Comparison of ENCODE assay signal across 15 cellular contexts in the genomic region with DNA sequence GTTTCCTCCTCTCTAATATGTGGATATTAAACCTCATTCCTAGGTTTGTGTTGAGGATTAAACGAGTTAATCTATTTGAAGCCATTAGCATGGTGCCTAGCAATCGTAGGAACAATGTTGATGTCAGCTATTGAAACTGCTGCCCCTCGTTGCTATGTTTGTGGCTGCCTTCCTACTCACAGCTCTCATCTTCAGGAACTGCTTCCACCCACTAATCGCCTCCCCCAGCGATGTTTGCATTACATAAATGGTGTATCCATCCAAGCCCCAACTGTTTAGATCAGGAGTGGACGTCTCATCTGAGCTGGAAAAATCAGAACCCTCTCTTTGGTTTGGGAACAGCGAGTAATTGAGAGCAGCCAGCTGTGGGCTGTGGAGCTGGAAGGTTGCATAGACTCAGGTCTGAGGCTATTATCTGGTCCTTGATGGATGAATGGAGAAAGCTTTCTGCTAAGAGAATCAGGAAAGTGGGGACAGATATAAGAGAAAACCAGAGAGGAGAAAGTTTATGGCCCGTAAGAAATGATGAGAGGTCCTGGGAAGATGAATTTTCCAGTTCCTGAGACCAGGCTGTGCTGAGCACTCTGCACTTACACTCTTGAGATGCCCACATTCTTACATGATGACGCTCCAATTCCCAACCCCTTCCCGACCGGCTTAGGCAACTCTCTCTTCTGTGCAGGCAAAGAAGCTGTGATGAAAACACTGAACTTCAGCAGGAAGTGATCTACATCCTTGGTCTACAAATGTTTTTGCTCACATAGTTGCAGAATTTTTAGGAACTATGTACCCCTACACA.
DNase-seq lines count a peak whose midpoint lies in the region; ATAC-seq and TF ChIP-seq lines count a peak whose summit lies in the region.
"Had no signal": no experiment of that assay in that cellular context is flagged by ENCODE, and none has a peak within 500 bp of the region (broad histone marks: within the 10 kb centered on the region; RNA-seq: fewer than 3 reads in every experiment).

No MANE protein-coding gene starts in this region.

- H3K9ac ChIP-seq in PC-3 (ENCODE audit: low read length), result no peak overlapping the region

- H2AFZ ChIP-seq in PC-3 (ENCODE audit: low read length), result no peak overlapping the region

- H4K20me1 ChIP-seq in PC-3 (ENCODE audit: low read length), result no peaks in the 10 kb centered on the region

- no peaks in the 10 kb centered on the region for H3K79me2 ChIP-seq in PC-3 (ENCODE audit: low read length)

- H3K4me1 ChIP-seq in PC-3 (ENCODE audit: insufficient read depth, low read length) (peaks cover 13% of the 10 kb centered on the region), body of pancreas (no peaks in the 10 kb centered on the region)

- intact Hi-C loops in PC-3 (cut with micrococcal nuclease), result no loop called here
- intact Hi-C loops in body of pancreas (cut with DNase I), result no loop called here

- H3K4me3 Mint-ChIP-seq in osteocyte (ENCODE audit: unreplicated experiment), result no peak overlapping the region
- H3K4me3 Mint-ChIP-seq: activated CD4-positive, alpha-beta T cell treated with anti-CD3 and anti-CD28 coated beads, Interleukin-2, amount 10 ng/mL, durations not matched to agents 7 days and 5 days; stimulated activated naive CD8-positive, alpha-beta T cell treated with anti-CD3 and anti-CD28 coated beads, Interleukin-15, Interleukin-2, amounts not matched to agents 100 ng/mL and 50 ng/mL, for 24 hours had no signal

- H3K9me3 Mint-ChIP-seq in osteocyte (ENCODE audit: unreplicated experiment), result peaks cover 5% of the 10 kb centered on the region
- H3K9me3 Mint-ChIP-seq: activated CD4-positive, alpha-beta T cell treated with anti-CD3 and anti-CD28 coated beads, Interleukin-2, amount 10 ng/mL, durations not matched to agents 7 days and 5 days; stimulated activated naive CD8-positive, alpha-beta T cell treated with anti-CD3 and anti-CD28 coated beads, Interleukin-15, Interleukin-2, amounts not matched to agents 100 ng/mL and 50 ng/mL, for 24 hours had no signal

- peak overlapping the region; percentile 23 for H3K27ac Mint-ChIP-seq in osteocyte (ENCODE audit: unreplicated experiment)
- H3K27ac Mint-ChIP-seq: activated CD4-positive, alpha-beta T cell treated with anti-CD3 and anti-CD28 coated beads, Interleukin-2, amount 10 ng/mL, durations not matched to agents 7 days and 5 days; stimulated activated naive CD8-positive, alpha-beta T cell treated with anti-CD3 and anti-CD28 coated beads, Interleukin-15, Interleukin-2, amounts not matched to agents 100 ng/mL and 50 ng/mL, for 24 hours had no signal

- H3K27me3 ChIP-seq in PC-3 (ENCODE audit: low read length) (no peaks in the 10 kb centered on the region), body of pancreas (no peaks in the 10 kb centered on the region)

- BruUV-seq in PC-3 (replicated peaks; lab: Mats Ljungman, UMichigan), result no TSS peak

- TF ChIP-seq POLR2A in body of pancreas (IDR thresholded peaks at IDR 0.05), result no peak

- peaks cover 31% of the 10 kb centered on the region for H3K4me1 Mint-ChIP-seq in osteocyte (ENCODE audit: unreplicated experiment)
- H3K4me1 Mint-ChIP-seq: activated CD4-positive, alpha-beta T cell treated with anti-CD3 and anti-CD28 coated beads, Interleukin-2, amount 10 ng/mL, durations not matched to agents 7 days and 5 days had no signal

- DNase-seq in EL, result peak; percentile 93
- DNase-seq in PC-3, result peak; percentile 41
- peak; percentile 86 for DNase-seq in fibroblast of peridontal ligament (ENCODE audit: extremely low read depth)
- DNase-seq in osteocyte (ENCODE audit: extremely low spot score, unreplicated experiment), result no peak
- no peak for DNase-seq in body of pancreas
- no peak for DNase-seq in NCI-H2029 treated with DMSO at 0.1 percent for 48 hours (lab: John Stamatoyannopoulos, UW)
- no peak for DNase-seq in stimulated activated CD4-positive, alpha-beta T cell treated with anti-CD3 and anti-CD28 coated beads, Interleukin-12 subunit alpha, Interleukin-12 subunit beta, amount 100 ng/mL, for 4 hours
- DNase-seq: activated CD4-positive, alpha-beta T cell treated with anti-CD3 and anti-CD28 coated beads, Interleukin-2, amount 10 ng/mL, durations not matched to agents 7 days and 5 days; activated naive CD4-positive, alpha-beta T cell treated with anti-CD3 and anti-CD28 coated beads, Interleukin-2, amount 50 U/mL, for 16 hours; MM.1S; NCI-H526 treated with DMSO at 0.1 percent for 48 hours; stimulated activated CD4-positive, alpha-beta T cell treated with anti-CD3 and anti-CD28 coated beads, Interleukin-2, amount 100 ng/mL, for 24 hours had no signal

- H3K4me3 ChIP-seq in PC-3 (ENCODE audit: low read length) (no peak overlapping the region), body of pancreas (no peak overlapping the region)

- CTCF ChIA-PET in PC-3 (lab: Charles Lee), result no interaction called here

- H3F3A ChIP-seq in PC-3 (ENCODE audit: low read length, unreplicated experiment), result no peaks in the 10 kb centered on the region

- H3K36me3 ChIP-seq in PC-3 (ENCODE audit: low read depth, low read length) (no peaks in the 10 kb centered on the region), body of pancreas (replicated peaks in 1 of 2; ENCODE audit: insufficient read depth in 1 of 2, low read depth in 2 of 2) (no peaks in the 10 kb centered on the region)

- H3K9me3 ChIP-seq in PC-3 (ENCODE audit: low read length), result no peaks in the 10 kb centered on the region
- no peaks in the 10 kb centered on the region for H3K9me3 ChIP-seq in body of pancreas

- POLR2A ChIA-PET in PC-3 (lab: Charles Lee; ENCODE audit: unreplicated experiment), result no interaction called here

- peak; percentile 63; the same call in 1 of the 2 replicates for ATAC-seq in PC-3
- ATAC-seq in GM21717 (IDR thresholded peaks at IDR 0.05; ENCODE audit: unreplicated experiment), result no peak
- no peak for ATAC-seq in body of pancreas
- ATAC-seq: HCT116 had no signal

- H3K27ac ChIP-seq in PC-3 (ENCODE audit: low read length), result no peak overlapping the region
- H3K27ac ChIP-seq in body of pancreas, result no peak overlapping the region

- H3K36me3 Mint-ChIP-seq in osteocyte (ENCODE audit: unreplicated experiment), result no peaks in the 10 kb centered on the region

- H3K9me2 ChIP-seq in PC-3 (replicated peaks; ENCODE audit: low read length), result no peaks in the 10 kb centered on the region

- no peak overlapping the region for H3K4me2 ChIP-seq in PC-3 (ENCODE audit: low read length)

- no peaks in the 10 kb centered on the region for H3K27me3 Mint-ChIP-seq in osteocyte (ENCODE audit: unreplicated experiment)

- 73 to 82% methylated on average over 11 of the region's 11 CpGs for WGBS in body of pancreas, 2 donors

- TF ChIP-seq CTCF in PC-3 (conservative IDR thresholded peaks at IDR 0.05; ENCODE audit: low read depth, low read length) (no peak), osteocyte (IDR thresholded peaks at IDR 0.05) (no peak), body of pancreas (IDR thresholded peaks at IDR 0.05) (no peak)

Comparison
In these comparisons a context has a peak if more than half of its experiments do, and no peak if none do; other contexts are left out.
1. DNase-seq: peak in EL (single experiment), PC-3 (single experiment) and fibroblast of peridontal ligament (single experiment); none in osteocyte (single experiment), body of pancreas (0 of 4), NCI-H2029 treated with DMSO at 0.1 percent for 48 hours (single experiment) and stimulated activated CD4-positive, alpha-beta T cell treated with anti-CD3 and anti-CD28 coated beads, Interleukin-12 subunit alpha, Interleukin-12 subunit beta, amount 100 ng/mL, for 4 hours (single experiment).